ENCODE assay signal across 31 cellular contexts in the genomic region with DNA sequence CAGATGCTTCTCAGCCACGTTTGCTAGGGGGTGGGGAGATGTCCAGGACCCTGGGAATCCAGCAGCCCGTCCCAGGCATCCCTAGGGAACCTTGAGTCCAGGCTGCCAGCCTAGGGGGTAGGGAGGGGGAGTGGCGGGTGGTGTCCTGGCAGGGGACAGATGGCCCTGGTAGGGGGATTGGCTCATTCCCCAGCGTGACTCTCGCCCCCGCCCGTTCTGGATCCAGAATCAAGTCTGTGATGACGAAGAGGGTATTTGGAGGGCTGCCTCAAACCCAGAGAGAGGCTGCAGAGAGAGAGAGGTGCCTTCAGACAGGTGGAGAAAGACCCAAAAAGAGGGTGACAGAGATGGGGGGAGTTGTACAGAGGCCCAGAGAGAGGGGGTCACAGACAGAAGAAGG. TPM values are rescaled to one million over a fixed set of nuclear protein-coding genes. Genes with fewer than 3 reads are reported as not detected.
DNase-seq lines count a peak whose midpoint lies in the region.
"Had no signal": no experiment of that assay in that cellular context is flagged by ENCODE, and none has a peak within 500 bp of the region (broad histone marks: within the 10 kb centered on the region; RNA-seq: fewer than 3 reads in every experiment).

No MANE protein-coding gene starts in this region.

- no peak overlapping the region for H3K14ac ChIP-seq in neuronal stem cell (ENCODE audit: low read length)

- H3K4me2 ChIP-seq in neuronal stem cell (ENCODE audit: insufficient read depth, low read length, poor library complexity, severe bottlenecking) = peak overlapping the region; percentile 13

- no peak overlapping the region for H4K91ac ChIP-seq in neuronal stem cell (ENCODE audit: low read depth, low read length, poor library complexity)

- H2BK12ac ChIP-seq in neuronal stem cell (ENCODE audit: low read length) = no peak overlapping the region

- H3K9me3 ChIP-seq in neuronal stem cell (replicated peaks in 1 of 2; ENCODE audit: control insufficient read depth in 2 of 2, insufficient read depth in 1 of 2, low read depth in 1 of 2, low read length in 2 of 2) = peaks cover 8 to 9% of the 10 kb centered on the region in 2 donors
- H3K9me3 ChIP-seq: breast epithelium had no signal

- in situ Hi-C loops in G401 (cut with HindIII; ENCODE audit: low sequenced_read_pairs) = no loop called here

- H3K18ac ChIP-seq in neuronal stem cell (ENCODE audit: low read length) = no peak overlapping the region

- H3K4ac ChIP-seq in neuronal stem cell (ENCODE audit: low read length) = no peak overlapping the region

- H4K8ac ChIP-seq in neuronal stem cell (ENCODE audit: low read depth, low read length) = no peak overlapping the region

- DNase-seq in G401 (ENCODE audit: low spot score) (peak; percentile 94), NCI-H2171 treated with DMSO at 0.1 percent for 48 hours (lab: John Stamatoyannopoulos, UW) (peak; percentile 72), neuronal stem cell (ENCODE audit: low spot score) (no peak), activated gamma-delta T cell (lab: John Stamatoyannopoulos, UW) (no peak), NCI-H510A (lab: John Stamatoyannopoulos, UW) (no peak)
- no peak for DNase-seq in stimulated activated CD4-positive, alpha-beta T cell treated with anti-CD3 and anti-CD28 coated beads, Interleukin-1b, Interleukin-23, amount 100 ng/mL, for 48 hours
- DNase-seq: activated CD8-positive, alpha-beta memory T cell treated with anti-CD3 and anti-CD28 coated beads, Interleukin-2, amount 50 U/mL, for 48 hours; activated CD8-positive, alpha-beta T cell treated with anti-CD3 and anti-CD28 coated beads for 36 hours; activated naive CD4-positive, alpha-beta T cell treated with anti-CD3 and anti-CD28 coated beads, Interleukin-2, amount 50 U/mL, for 16 hours; amniotic stem cell; COR-L47; DMS79 treated with DMSO at 0.1 percent for 48 hours; effector CD8-positive, alpha-beta T cell; GF-D8; mesenchymal stem cell; NCI-H1092 treated with DMSO at 0.1 percent for 48 hours; NCI-H2029; nephron progenitor cell; small intestine; stimulated activated naive CD4-positive, alpha-beta T cell; T-helper 1 cell had no signal

- no peak overlapping the region for H2AFZ ChIP-seq in neuronal stem cell (ENCODE audit: low read length)
- H2AFZ ChIP-seq: parathyroid adenoma had no signal

- no peak overlapping the region for H2BK15ac ChIP-seq in neuronal stem cell (ENCODE audit: low read length)

- peaks cover 18 to 97% (median 79%) of the 10 kb centered on the region in 3 experiments for H3K27me3 ChIP-seq in neuronal stem cell (ENCODE audit: control insufficient read depth in 3 of 3, insufficient read depth in 3 of 3, low read depth in 1 of 3, low read length in 3 of 3)

- H2BK5ac ChIP-seq in neuronal stem cell (ENCODE audit: low read length) = peak overlapping the region; percentile 34

- H3K23ac ChIP-seq in neuronal stem cell (ENCODE audit: low read depth, low read length, poor library complexity) = no peak overlapping the region

- H2BK120ac ChIP-seq in neuronal stem cell (ENCODE audit: low read depth, low read length) = no peak overlapping the region

- H3K9ac ChIP-seq in neuronal stem cell (ENCODE audit: low read depth, low read length, poor library complexity) = no peak overlapping the region
- H3K9ac ChIP-seq: parathyroid adenoma had no signal

- H3K27ac ChIP-seq in angular gyrus (ENCODE audit: low read depth, low read length) (peak overlapping the region; percentile 52), neuronal stem cell (replicated peaks; ENCODE audit: low read length) (no peak overlapping the region)
- H3K27ac ChIP-seq: breast epithelium, C4-2B, epithelial cell of prostate, parathyroid adenoma, SJSA1 had no signal

- no peak overlapping the region for H2AK5ac ChIP-seq in neuronal stem cell (ENCODE audit: low read depth, low read length)

- no peaks in the 10 kb centered on the region for H3K36me3 ChIP-seq in neuronal stem cell (replicated peaks in 1 of 2; ENCODE audit: control insufficient read depth in 2 of 2, insufficient read depth in 2 of 2, low read length in 2 of 2)
- H3K36me3 ChIP-seq: breast epithelium, SJSA1 had no signal

- H3K4me1 ChIP-seq in neuronal stem cell (ENCODE audit: control insufficient read depth in 2 of 2, insufficient read depth in 1 of 2, low read depth in 1 of 2, low read length in 2 of 2) = peaks cover 0 to 15% of the 10 kb centered on the region in 2 donors
- H3K4me1 ChIP-seq: breast epithelium, parathyroid adenoma, SJSA1 had no signal

- no peak overlapping the region for H3K4me3 ChIP-seq in neuronal stem cell (ENCODE audit: low read length in 2 of 2)
- H3K4me3 ChIP-seq: breast epithelium, SJSA1 had no signal

- no CpG with 5 or more reads among the region's 8 CpGs for WGBS in neuronal stem cell (ENCODE audit: extremely low coverage in 2 of 2, insufficient read length in 2 of 2, insufficient replicate concordance in 1 of 2), 2 donors

- H3K79me1 ChIP-seq in neuronal stem cell (ENCODE audit: low read depth, low read length) = no peaks in the 10 kb centered on the region

RNA-seq across cellular contexts. Expression of gene SLC17A7, which starts 4.1 kb away (rescaled TPM):
- total RNA-seq in G401 (2014; rRNA removed; shearing (Covaris generic)) = 3.1 and 7.0 TPM in 2 replicates
- polyA plus RNA-seq in neuronal stem cell (2013, experiment 1 of 2) = 2.3 TPM
- polyA plus RNA-seq in neuronal stem cell (2013, experiment 2 of 2) = 2.0 TPM
- total RNA-seq: glomerular endothelial cell, SJSA1 had no signal

RNA-seq across cellular contexts. Expression of gene GFY, which starts 12.0 kb away (rescaled TPM):
- total RNA-seq in G401 (2014; rRNA removed; shearing (Covaris generic)) = 0.55 and 1.3 TPM in 2 replicates
- polyA plus RNA-seq in neuronal stem cell (2013, experiment 1 of 2) = 1.3 TPM
- 1.5 TPM for polyA plus RNA-seq in neuronal stem cell (2013, experiment 2 of 2)
- total RNA-seq: activated CD8-positive, alpha-beta T cell treated with anti-CD3 and anti-CD28 coated beads for 36 hours; breast epithelium; glomerular endothelial cell; HT1080; left lobe of liver; RPMI7951; SJSA1 had no signal
- polyA plus RNA-seq: small intestine had no signal

RNA-seq across cellular contexts. Expression of gene PTH2, which starts 14.0 kb away (rescaled TPM):
- not detected in 2 replicates for total RNA-seq in G401 (2014; rRNA removed; shearing (Covaris generic))
- polyA plus RNA-seq in neuronal stem cell (2013, experiment 1 of 2) = 1.4 TPM
- polyA plus RNA-seq in neuronal stem cell (2013, experiment 2 of 2) = 1.6 TPM
- total RNA-seq: activated CD8-positive, alpha-beta T cell treated with anti-CD3 and anti-CD28 coated beads for 36 hours; breast epithelium; glomerular endothelial cell; HT1080; left lobe of liver; RPMI7951; SJSA1 had no signal
- polyA plus RNA-seq: small intestine had no signal

RNA-seq across cellular contexts. Expression of gene PIH1D1, which starts 14.4 kb away (rescaled TPM):
- 148 and 183 TPM in 2 replicates for total RNA-seq in G401 (2014; rRNA removed; shearing (Covaris generic))
- 94.4 TPM for polyA plus RNA-seq in neuronal stem cell (2013, experiment 1 of 2)
- polyA plus RNA-seq in neuronal stem cell (2013, experiment 2 of 2) = 94.2 TPM

RNA-seq across cellular contexts. Expression of gene ALDH16A1, which starts 15.8 kb away (rescaled TPM):
- total RNA-seq in G401 (2014; rRNA removed; shearing (Covaris generic)) = 50.9 and 65.6 TPM in 2 replicates
- 10.8 TPM for polyA plus RNA-seq in neuronal stem cell (2013, experiment 1 of 2)
- polyA plus RNA-seq in neuronal stem cell (2013, experiment 2 of 2) = 11.4 TPM

Comparison
In these comparisons a context has a peak if more than half of its experiments do, and no peak if none do; other contexts are left out.
1. DNase-seq: peak in G401 (single experiment) and NCI-H2171 treated with DMSO at 0.1 percent for 48 hours (single experiment); none in neuronal stem cell (single experiment), activated gamma-delta T cell (single experiment), NCI-H510A (single experiment) and stimulated activated CD4-positive, alpha-beta T cell treated with anti-CD3 and anti-CD28 coated beads, Interleukin-1b, Interleukin-23, amount 100 ng/mL, for 48 hours (single experiment).